Comparison of ENCODE assay signal across 8 cellular contexts in genomic region chr5:87267574-87268125, GRCh38. TPM values are rescaled to one million over a fixed set of nuclear protein-coding genes. Genes with fewer than 3 reads are reported as not detected.
A peak's percentile ranks its signal among the peaks of the same experiment; 100 is the strongest.
DNase-seq lines count a peak whose midpoint lies in the region; ATAC-seq and TF ChIP-seq lines count a peak whose summit lies in the region.

TSS of gene RASA1 (plus strand) at chr5:87267883. CDS start at chr5:87268452, 569 bp downstream.

- H3K36me3 ChIP-seq in left ventricle myocardium inferior, result no peaks in the 10 kb centered on the region
- H3K36me3 ChIP-seq in upper lobe of right lung, result no peaks in the 10 kb centered on the region

- H3K4me3 ChIP-seq in left ventricle myocardium inferior (peak within 1 kb of the TSS; percentile 90), upper lobe of right lung (peak within 1 kb of the TSS; percentile 81)

- intact Hi-C loops in left ventricle myocardium inferior (cut with micrococcal nuclease) (no loop called here), upper lobe of right lung (cut with DNase I) (no loop called here)

- TF ChIP-seq CTCF in left ventricle myocardium inferior (IDR thresholded peaks at IDR 0.05; ENCODE audit: borderline replicate concordance), result no peak
- TF ChIP-seq CTCF in progenitor cell of endocrine pancreas (IDR thresholded peaks at IDR 0.05; ENCODE audit: unreplicated experiment), result no peak
- TF ChIP-seq CTCF in upper lobe of right lung (IDR thresholded peaks at IDR 0.05), result no peak

- H3K27me3 ChIP-seq in left ventricle myocardium inferior (ENCODE audit: low read depth) (no peaks in the 10 kb centered on the region), upper lobe of right lung (no peaks in the 10 kb centered on the region)

- H3K27me3 Mint-ChIP-seq in T-helper 1 cell treated with Interleukin-12 subunit alpha and Interleukin-12 subunit beta and Interleukin-4 antibody, amounts not matched to agents 30 μg/mL and 1 μg/mL, for 36 hours (ENCODE audit: low read depth), result peaks cover 5% of the 10 kb centered on the region
- peaks cover 8% of the 10 kb centered on the region for H3K27me3 Mint-ChIP-seq in progenitor cell of endocrine pancreas

- H3K36me3 Mint-ChIP-seq in T-helper 1 cell treated with Interleukin-12 subunit alpha and Interleukin-12 subunit beta and Interleukin-4 antibody, amounts not matched to agents 30 μg/mL and 1 μg/mL, for 36 hours (ENCODE audit: low read depth), result peaks cover 6% of the 10 kb centered on the region
- peaks cover 2% of the 10 kb centered on the region for H3K36me3 Mint-ChIP-seq in progenitor cell of endocrine pancreas (ENCODE audit: insufficient read depth)

- DNase-seq in NCI-H1694 treated with DMSO at 0.1 percent for 48 hours (lab: John Stamatoyannopoulos, UW), result peak; percentile 77
- peak; percentile 61 for DNase-seq in amniotic stem cell (lab: John Stamatoyannopoulos, UW)
- peak; percentile 95 for DNase-seq in left ventricle myocardium inferior
- peak; percentile 98 for DNase-seq in progenitor cell of endocrine pancreas (ENCODE audit: low spot score, unreplicated experiment)
- DNase-seq in upper lobe of right lung, result peak; percentile 99

- peaks cover 46% of the 10 kb centered on the region for H3K4me1 ChIP-seq in left ventricle myocardium inferior
- peaks cover 14% of the 10 kb centered on the region for H3K4me1 ChIP-seq in upper lobe of right lung

- ATAC-seq in GM18499 (IDR thresholded peaks at IDR 0.05; ENCODE audit: insufficient read depth, unreplicated experiment) (peak; percentile 18), HG02938 (IDR thresholded peaks at IDR 0.05; ENCODE audit: unreplicated experiment) (peak; percentile 42), upper lobe of right lung (peak; percentile 96)

- no peaks in the 10 kb centered on the region for H3K9me3 Mint-ChIP-seq in T-helper 1 cell treated with Interleukin-12 subunit alpha and Interleukin-12 subunit beta and Interleukin-4 antibody, amounts not matched to agents 30 μg/mL and 1 μg/mL, for 36 hours
- H3K9me3 Mint-ChIP-seq in progenitor cell of endocrine pancreas (ENCODE audit: low read depth), result no peaks in the 10 kb centered on the region

- H3K9me3 ChIP-seq in left ventricle myocardium inferior (replicated peaks) (no peaks in the 10 kb centered on the region), upper lobe of right lung (no peaks in the 10 kb centered on the region)

- H3K4me1 Mint-ChIP-seq in T-helper 1 cell treated with Interleukin-12 subunit alpha and Interleukin-12 subunit beta and Interleukin-4 antibody, amounts not matched to agents 30 μg/mL and 1 μg/mL, for 36 hours (ENCODE audit: low read depth), result peaks cover 20% of the 10 kb centered on the region
- peaks cover 24% of the 10 kb centered on the region for H3K4me1 Mint-ChIP-seq in progenitor cell of endocrine pancreas (ENCODE audit: low read depth)

- H3K4me3 Mint-ChIP-seq in T-helper 1 cell treated with Interleukin-12 subunit alpha and Interleukin-12 subunit beta and Interleukin-4 antibody, amounts not matched to agents 30 μg/mL and 1 μg/mL, for 36 hours, result peak within 1 kb of the TSS; percentile 84
- peak within 1 kb of the TSS; percentile 100 for H3K4me3 Mint-ChIP-seq in progenitor cell of endocrine pancreas (ENCODE audit: low read depth)

- H3K27ac Mint-ChIP-seq in T-helper 1 cell treated with Interleukin-12 subunit alpha and Interleukin-12 subunit beta and Interleukin-4 antibody, amounts not matched to agents 30 μg/mL and 1 μg/mL, for 36 hours, result peak within 1 kb of the TSS; percentile 87
- peak within 1 kb of the TSS; percentile 100 for H3K27ac Mint-ChIP-seq in progenitor cell of endocrine pancreas

- peak within 1 kb of the TSS; percentile 96 for H3K27ac ChIP-seq in left ventricle myocardium inferior (replicated peaks)
- H3K27ac ChIP-seq in upper lobe of right lung, result peak within 1 kb of the TSS; percentile 87

RNA-seq across cellular contexts. Expression of gene RASA1, which starts in this region (rescaled TPM):
- total RNA-seq in left ventricle myocardium inferior (18.0 TPM), progenitor cell of endocrine pancreas (42.0 and 42.6 TPM in 2 replicates), upper lobe of right lung (28.5 TPM)

Comparison
In these comparisons a context has a peak if more than half of its experiments do, and no peak if none do; other contexts are left out.
1. Peak in every context shown above with its lines: DNase-seq, ATAC-seq, H3K4me3 ChIP-seq and H3K27ac ChIP-seq.
2. ATAC-seq: peak in every context shown above with its lines; median percentile 96 in upper lobe of right lung; 42 in HG02938; 18 in GM18499.